8 cellular contexts compared by ENCODE assay signal in the genomic region with DNA sequence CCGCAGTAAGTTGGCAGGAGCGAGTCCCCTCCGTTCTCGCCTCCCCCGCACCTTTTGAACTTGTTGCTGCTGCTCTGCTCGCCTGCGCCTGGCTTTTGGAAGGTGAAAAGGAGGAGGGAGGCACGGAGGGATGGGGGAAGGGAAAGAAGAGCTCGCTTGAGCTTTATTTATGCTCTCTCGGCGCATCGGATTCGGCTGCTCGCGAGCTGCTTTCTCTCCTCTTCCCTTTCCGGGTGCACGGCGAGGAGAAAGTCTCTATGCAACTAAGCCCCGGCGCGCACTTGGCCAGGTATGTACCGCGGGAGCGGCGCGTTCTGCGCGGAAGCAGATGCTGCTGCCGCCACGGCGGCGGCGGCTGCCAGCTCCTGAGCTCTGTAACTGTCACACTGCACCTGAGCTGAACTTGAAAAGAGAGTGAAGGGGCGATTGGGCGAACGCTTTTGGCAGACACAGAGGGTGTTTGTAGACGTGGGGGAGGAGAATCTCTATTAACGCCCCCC. TPM values are rescaled to one million over a fixed set of nuclear protein-coding genes. Genes with fewer than 3 reads are reported as not detected.
A peak's percentile ranks its signal among the peaks of the same experiment; 100 is the strongest.
DNase-seq lines count a peak whose midpoint lies in the region; ATAC-seq and TF ChIP-seq lines count a peak whose summit lies in the region.

No MANE protein-coding gene starts in this region.

- H3K4me3 Mint-ChIP-seq in activated CD8-positive, alpha-beta T cell treated with anti-CD3 and anti-CD28 coated beads for 36 hours: peak overlapping the region; percentile 44

- peaks cover 28% of the 10 kb centered on the region for H3K27me3 Mint-ChIP-seq in activated CD8-positive, alpha-beta T cell treated with anti-CD3 and anti-CD28 coated beads for 36 hours

- H3K4me1 Mint-ChIP-seq in activated CD8-positive, alpha-beta T cell treated with anti-CD3 and anti-CD28 coated beads for 36 hours (ENCODE audit: low read depth): peaks cover 4% of the 10 kb centered on the region

- no peaks in the 10 kb centered on the region for H3K9me3 Mint-ChIP-seq in activated CD8-positive, alpha-beta T cell treated with anti-CD3 and anti-CD28 coated beads for 36 hours

- peaks cover 0 to 9% (median 6%) of the 10 kb centered on the region in 9 donors for H3K4me1 ChIP-seq in heart right ventricle

- WGBS in heart right ventricle, 2 donors: 0 to 1% methylated on average over 38 of the region's 38 CpGs

- peak overlapping the region; percentile 14 to 53 (median 47) for H3K4me3 ChIP-seq in heart right ventricle

- H3K36me3 ChIP-seq in heart right ventricle: no peaks in the 10 kb centered on the region

- POLR2A ChIA-PET in activated CD8-positive, alpha-beta T cell treated with anti-CD3 and anti-CD28 coated beads for 36 hours (lab: Charles Lee): no interaction called here

- in situ Hi-C loops in GM13976 (cut with MboI; ENCODE audit: low sequenced_read_pairs, unreplicated experiment): loop anchor here (10.0 to 25.0 kb wide), 5 partner anchors 121 to 1011 kb away; no protein-coding TSS in a partner anchor

- TF ChIP-seq CTCF in GM13976 (IDR thresholded peaks at IDR 0.05; ENCODE audit: borderline replicate concordance, control extremely low read depth, extremely low read depth, insufficient read depth, missing control alignments) (no peak), heart right ventricle (IDR thresholded peaks at IDR 0.05) (no peak)
- TF ChIP-seq CTCF in activated CD8-positive, alpha-beta T cell treated with anti-CD3 and anti-CD28 coated beads for 36 hours (IDR thresholded peaks at IDR 0.05): no peak

- peak; percentile 78 for DNase-seq in GM13976 (ENCODE audit: low spot score)
- DNase-seq in LHCN-M2 (ENCODE audit: low read depth): peak; percentile 16
- peak; percentile 17 for DNase-seq in activated CD8-positive, alpha-beta T cell treated with anti-CD3 and anti-CD28 coated beads for 36 hours
- no peak for DNase-seq in heart right ventricle
- peak; percentile 67 for DNase-seq in putamen (ENCODE audit: low spot score)
- DNase-seq in activated CD8-positive, alpha-beta memory T cell treated with anti-CD3 and anti-CD28 coated beads, Interleukin-2, amount 50 U/mL, for 4 hours: no peak
- DNase-seq in SIG-M5 (lab: John Stamatoyannopoulos, UW): no peak

- ATAC-seq in GM21723 (IDR thresholded peaks at IDR 0.05; ENCODE audit: unreplicated experiment) (peak; percentile 74), heart right ventricle (no peak)
- no peak for ATAC-seq in activated CD8-positive, alpha-beta T cell treated with anti-CD3 and anti-CD28 coated beads for 36 hours

- H3K36me3 Mint-ChIP-seq in activated CD8-positive, alpha-beta T cell treated with anti-CD3 and anti-CD28 coated beads for 36 hours (ENCODE audit: low read depth): no peaks in the 10 kb centered on the region

- H3K27me3 ChIP-seq in heart right ventricle: peaks cover 0 to 44% (median 21%) of the 10 kb centered on the region in 7 donors

- intact Hi-C loops in activated CD8-positive, alpha-beta T cell treated with anti-CD3 and anti-CD28 coated beads for 36 hours (cut with micrococcal nuclease): no loop called here
- intact Hi-C loops in heart right ventricle (cut with DNase I): loop anchor here (2.0 to 10.0 kb wide), 3 partner anchors 336 to 1009 kb away; no protein-coding TSS in a partner anchor

- CTCF ChIA-PET in activated CD8-positive, alpha-beta T cell treated with anti-CD3 and anti-CD28 coated beads for 36 hours (lab: Charles Lee): no interaction called here

- no peak overlapping the region for H3K27ac ChIP-seq in heart right ventricle

- H3K9me3 ChIP-seq in heart right ventricle: peaks cover 0 to 9% (median 0%) of the 10 kb centered on the region in 11 donors

- no peak overlapping the region for H3K27ac Mint-ChIP-seq in activated CD8-positive, alpha-beta T cell treated with anti-CD3 and anti-CD28 coated beads for 36 hours

RNA-seq across cellular contexts. Expression of gene KCND2, which starts 0.6 kb away (rescaled TPM):
- total RNA-seq in LHCN-M2 (2014; rRNA removed) (0.34 TPM in 1 of 2 replicates, not detected in the other), heart right ventricle (under 1 TPM in 8 of 10 donors, not detected in 2; 0.04 to 0.64 (median 0.16) TPM)
- polyA plus RNA-seq in LHCN-M2 (2012): 0.05 TPM
- total RNA-seq in activated CD8-positive, alpha-beta T cell treated with anti-CD3 and anti-CD28 coated beads for 36 hours: not detected
- not detected for polyA plus RNA-seq in heart right ventricle

Comparison
In these comparisons a context has a peak if more than half of its experiments do, and no peak if none do; other contexts are left out.
1. DNase-seq: peak in GM13976 (single experiment), LHCN-M2 (single experiment), activated CD8-positive, alpha-beta T cell treated with anti-CD3 and anti-CD28 coated beads for 36 hours (single experiment) and putamen (single experiment); none in heart right ventricle (0 of 2), activated CD8-positive, alpha-beta memory T cell treated with anti-CD3 and anti-CD28 coated beads, Interleukin-2, amount 50 U/mL, for 4 hours (single experiment) and SIG-M5 (single experiment).